Comparison of ENCODE assay signal across 17 cellular contexts in the genomic region with DNA sequence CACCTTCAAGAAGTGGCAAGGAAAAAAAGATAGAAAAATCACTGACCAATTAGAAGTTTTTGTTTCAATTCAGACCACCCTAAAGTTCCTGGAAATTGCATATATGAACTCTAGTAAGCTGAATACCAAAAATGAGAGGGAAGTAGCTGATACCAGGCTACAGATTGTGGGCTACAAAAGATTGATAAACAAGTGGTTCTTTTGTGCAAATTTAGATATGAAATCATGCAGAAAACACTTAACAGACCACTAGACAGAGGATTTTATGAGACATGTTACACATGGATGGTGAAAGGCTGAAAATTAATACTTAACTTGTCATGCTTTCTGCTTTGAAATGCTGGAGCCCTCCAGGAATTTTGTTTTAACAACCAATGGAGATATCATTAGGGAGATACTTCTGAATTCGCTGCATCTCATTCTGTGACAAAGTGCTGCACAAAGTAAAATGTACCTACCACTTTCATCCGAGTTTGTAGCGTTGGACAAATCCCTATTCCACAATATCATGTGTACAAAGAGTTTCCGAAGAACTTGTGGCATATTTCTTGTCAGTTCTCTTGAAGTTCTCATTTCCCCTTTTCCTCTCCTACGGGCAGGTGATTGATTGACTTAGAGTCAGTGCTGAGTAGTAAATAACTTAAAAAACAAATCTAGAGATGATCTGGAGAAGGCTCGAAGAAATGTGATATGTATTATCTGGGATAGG.
A peak's percentile ranks its signal among the peaks of the same experiment; 100 is the strongest.
DNase-seq lines count a peak whose midpoint lies in the region; ATAC-seq and TF ChIP-seq lines count a peak whose summit lies in the region.
"Had no signal": no experiment of that assay in that cellular context is flagged by ENCODE, and none has a peak within 500 bp of the region (broad histone marks: within the 10 kb centered on the region; RNA-seq: fewer than 3 reads in every experiment).

No MANE protein-coding gene starts in this region.

- H2BK120ac ChIP-seq in mesenchymal stem cell (ENCODE audit: low read depth, low read length), result no peak overlapping the region

- no peak overlapping the region for H3K4ac ChIP-seq in mesenchymal stem cell (ENCODE audit: low read depth in 1 of 2, low read length in 2 of 2)

- intact Hi-C loops in cardiac septum (cut with DNase I), result no loop called here

- H3K18ac ChIP-seq in mesenchymal stem cell (ENCODE audit: low read depth in 1 of 2, low read length in 2 of 2), result no peak overlapping the region

- H4K8ac ChIP-seq in mesenchymal stem cell (ENCODE audit: low read length), result no peak overlapping the region

- no peaks in the 10 kb centered on the region for H3K27me3 ChIP-seq in cardiac muscle cell
- no peaks in the 10 kb centered on the region for H3K27me3 ChIP-seq in mesenchymal stem cell (ENCODE audit: control insufficient read depth in 1 of 2, insufficient read depth in 1 of 2, low read length in 2 of 2)
- H3K27me3 ChIP-seq: ascending aorta, BLaER1 had no signal

- H3K9me3 ChIP-seq in cardiac muscle cell (ENCODE audit: low read depth), result no peaks in the 10 kb centered on the region
- peaks cover 3% of the 10 kb centered on the region for H3K9me3 ChIP-seq in mesenchymal stem cell (ENCODE audit: control insufficient read depth, low read length)

- H2BK5ac ChIP-seq in mesenchymal stem cell (ENCODE audit: low read depth, low read length, poor library complexity, severe bottlenecking), result peak overlapping the region; percentile 10

- H3K36me3 ChIP-seq in cardiac muscle cell, result no peaks in the 10 kb centered on the region
- H3K36me3 ChIP-seq in mesenchymal stem cell (ENCODE audit: control insufficient read depth in 1 of 2, insufficient read depth in 2 of 2, low read depth in 1 of 2, low read length in 2 of 2), result no peaks in the 10 kb centered on the region
- H3K36me3 ChIP-seq: ascending aorta, BLaER1 had no signal

- H2BK15ac ChIP-seq in mesenchymal stem cell (ENCODE audit: low read depth, poor library complexity, severe bottlenecking), result no peak overlapping the region

- H2AK5ac ChIP-seq in mesenchymal stem cell (ENCODE audit: low read length, severe bottlenecking), result no peak overlapping the region

- no peak overlapping the region for H3K9ac ChIP-seq in mesenchymal stem cell (ENCODE audit: low read length)
- H3K9ac ChIP-seq: BLaER1 had no signal

- H3K4me1 ChIP-seq in cardiac muscle cell (ENCODE audit: low read depth), result peaks cover 53% of the 10 kb centered on the region
- H3K4me1 ChIP-seq in mesenchymal stem cell (ENCODE audit: control insufficient read depth, insufficient read depth, low read depth, low read length), result peaks cover 7% of the 10 kb centered on the region
- H3K4me1 ChIP-seq: BLaER1 had no signal

- no peak overlapping the region for H3K4me3 ChIP-seq in cardiac muscle cell
- no peak overlapping the region for H3K4me3 ChIP-seq in mesenchymal stem cell (ENCODE audit: insufficient read depth in 1 of 2, low read depth in 1 of 2, low read length in 2 of 2)
- H3K4me3 ChIP-seq: ascending aorta, BLaER1 had no signal

- H3K27ac ChIP-seq in cardiac muscle cell, result peak overlapping the region; percentile 46
- H3K27ac ChIP-seq in mesenchymal stem cell (ENCODE audit: low read length, poor library complexity, severe bottlenecking), result peak overlapping the region; percentile 81
- H3K27ac ChIP-seq in substantia nigra (ENCODE audit: low read depth, low read length, poor library complexity, severe bottlenecking), result no peak overlapping the region
- H3K27ac ChIP-seq: ascending aorta, BLaER1 had no signal

- H3K4me2 ChIP-seq in mesenchymal stem cell (ENCODE audit: low read length, poor library complexity, severe bottlenecking), result no peak overlapping the region
- H3K4me2 ChIP-seq: BLaER1 had no signal

- no peak overlapping the region for H2AFZ ChIP-seq in mesenchymal stem cell (ENCODE audit: low read depth, low read length)

- H3K79me1 ChIP-seq in mesenchymal stem cell (replicated peaks; ENCODE audit: low read length, poor library complexity, severe bottlenecking), result peaks cover 6% of the 10 kb centered on the region

- TF ChIP-seq CTCF in cardiac muscle cell (IDR thresholded peaks at IDR 0.05; ENCODE audit: low read depth, low read length), result no peak

- no peak overlapping the region for H4K91ac ChIP-seq in mesenchymal stem cell (ENCODE audit: low read length)

- ATAC-seq in GM19035 (IDR thresholded peaks at IDR 0.05; ENCODE audit: unreplicated experiment), result no peak
- ATAC-seq: T-cell had no signal

- no peak overlapping the region for H2BK12ac ChIP-seq in mesenchymal stem cell (ENCODE audit: low read length in 2 of 2)

- WGBS in mesenchymal stem cell, result 95% methylated on average over 5 of the region's 6 CpGs

- H3K14ac ChIP-seq in mesenchymal stem cell (ENCODE audit: low read length in 2 of 2), result no peak overlapping the region

- no peak overlapping the region for H3K23ac ChIP-seq in mesenchymal stem cell (ENCODE audit: low read length in 2 of 2)

- DNase-seq in cardiac muscle cell (ENCODE audit: low read depth in 1 of 2, low spot score in 1 of 2) (no peak), cardiac septum (ENCODE audit: low spot score) (no peak), MV-4-11 (lab: John Stamatoyannopoulos, UW) (peak; percentile 20), mesenchymal stem cell (no peak), nucleus accumbens (lab: John Stamatoyannopoulos, UW) (no peak), substantia nigra (lab: John Stamatoyannopoulos, UW) (no peak)
- no peak for DNase-seq in activated T-cell treated with anti-CD3 and anti-CD28 coated beads, Interleukin-2, amount 50 U/mL, for 48 hours
- DNase-seq: activated CD4-positive, alpha-beta T cell treated with anti-CD3 and anti-CD28 coated beads, Interleukin-2, amount 50 U/mL, for 4 hours; activated naive CD4-positive, alpha-beta T cell treated with Interleukin-2 at 50 U/mL for 16 hours; activated T-cell treated with anti-CD3 and anti-CD28 coated beads for 4 hours; head of caudate nucleus; Right ventricle myocardium superior; stimulated activated CD4-positive, alpha-beta T cell treated with anti-CD3 and anti-CD28 coated beads, Interleukin-4, amount 100 ng/mL, for 1 hour; T-cell had no signal
